1 cellular context compared by ENCODE assay signal in genomic region chr6:52511572-52512151, GRCh38.
TF ChIP-seq lines count a peak whose summit lies in the region.

No MANE protein-coding gene starts in this region.

TF ChIP-seq in K562, 482 proteins besides CTCF, POLR2A, EP300 and RAD21 (continued from another document and continues in another):
- TF ChIP-seq E2F5 (CRISPR knock-in tag; IDR thresholded peaks at IDR 0.05), result no peak
- no peak for TF ChIP-seq SIRT6 (IDR thresholded peaks at IDR 0.05; ENCODE audit: low read depth, low read length)
- TF ChIP-seq USF2 (CRISPR knock-in tag; IDR thresholded peaks at IDR 0.05), result peak; percentile 82
- no peak for TF ChIP-seq ZNF263 (CRISPR knock-in tag; IDR thresholded peaks at IDR 0.05; ENCODE audit: borderline replicate concordance)
- TF ChIP-seq THRB (CRISPR knock-in tag; conservative IDR thresholded peaks at IDR 0.05), result no peak
- TF ChIP-seq HDAC6 (IDR thresholded peaks at IDR 0.05; ENCODE audit: low read depth, low read length), result no peak
- no peak for TF ChIP-seq JUNB (CRISPR knock-in tag; conservative IDR thresholded peaks at IDR 0.05)
- TF ChIP-seq EWSR1 (IDR thresholded peaks at IDR 0.05; ENCODE audit: borderline replicate concordance, low read depth, partially characterized antibody), result no peak
- peak in 1 of 2 experiments; percentile 21; a peak in 1 of 4 replicates for TF ChIP-seq RCOR1 (IDR thresholded peaks at IDR 0.05; ENCODE audit: borderline replicate concordance in 1 of 2, low read depth in 2 of 2, low read length in 2 of 2)
- no peak for TF ChIP-seq XRCC3 (IDR thresholded peaks at IDR 0.05)
- TF ChIP-seq SNRNP70 (optimal IDR thresholded peaks at IDR 0.05; ENCODE audit: low read depth, low read length), result no peak
- TF ChIP-seq NFE2L1 (tag; IDR thresholded peaks at IDR 0.05; ENCODE audit: borderline replicate concordance, low read depth), result no peak
- TF ChIP-seq ZNF445 (CRISPR knock-in tag; IDR thresholded peaks at IDR 0.05; ENCODE audit: low read depth), result no peak
- TF ChIP-seq BRF2 (IDR thresholded peaks at IDR 0.05; ENCODE audit: borderline replicate concordance, insufficient read depth, insufficient read length), result no peak
- no peak for TF ChIP-seq U2AF1 (optimal IDR thresholded peaks at IDR 0.05; ENCODE audit: low read depth, low read length)
- no peak for TF ChIP-seq ELF2 (CRISPR knock-in tag; IDR thresholded peaks at IDR 0.05)
- TF ChIP-seq ZNF785 (CRISPR knock-in tag; IDR thresholded peaks at IDR 0.05), result no peak
- no peak for TF ChIP-seq ZNF224 (CRISPR knock-in tag; IDR thresholded peaks at IDR 0.05)
- TF ChIP-seq ETS1 (conservative IDR thresholded peaks at IDR 0.05; ENCODE audit: control insufficient read depth, low read depth, low read length), result no peak
- no peak for TF ChIP-seq MLX (CRISPR knock-in tag; conservative IDR thresholded peaks at IDR 0.05)
- TF ChIP-seq PPARD (CRISPR knock-in tag; IDR thresholded peaks at IDR 0.05), result no peak
- no peak for TF ChIP-seq PATZ1 (CRISPR knock-in tag; IDR thresholded peaks at IDR 0.05; ENCODE audit: borderline replicate concordance)
- no peak for TF ChIP-seq MCM5 (IDR thresholded peaks at IDR 0.05; ENCODE audit: low read depth)
- peak; percentile 55; the same call in 1 of the 2 replicates for TF ChIP-seq MGA (IDR thresholded peaks at IDR 0.05)
- TF ChIP-seq THAP12 (CRISPR knock-in tag; IDR thresholded peaks at IDR 0.05), result no peak
- no peak for TF ChIP-seq CBX8 (IDR thresholded peaks at IDR 0.05; ENCODE audit: borderline replicate concordance, extremely low read depth, low read depth, low read length, poor library complexity, severe bottlenecking)
- TF ChIP-seq SP1 (CRISPR knock-in tag; IDR thresholded peaks at IDR 0.05), result no peak
- peak; percentile 9; the same call in 1 of the 2 replicates for TF ChIP-seq CXXC5 (CRISPR knock-in tag; IDR thresholded peaks at IDR 0.05)
- no peak for TF ChIP-seq THAP7 (CRISPR knock-in tag; IDR thresholded peaks at IDR 0.05)
- no peak for TF ChIP-seq CBX3 (IDR thresholded peaks at IDR 0.05; ENCODE audit: borderline replicate concordance in 1 of 2, low read length in 2 of 2)
- no peak for TF ChIP-seq ZKSCAN8 (CRISPR knock-in tag; IDR thresholded peaks at IDR 0.05)
